ENCODE assay signal across 1 cellular context in the genomic region with DNA sequence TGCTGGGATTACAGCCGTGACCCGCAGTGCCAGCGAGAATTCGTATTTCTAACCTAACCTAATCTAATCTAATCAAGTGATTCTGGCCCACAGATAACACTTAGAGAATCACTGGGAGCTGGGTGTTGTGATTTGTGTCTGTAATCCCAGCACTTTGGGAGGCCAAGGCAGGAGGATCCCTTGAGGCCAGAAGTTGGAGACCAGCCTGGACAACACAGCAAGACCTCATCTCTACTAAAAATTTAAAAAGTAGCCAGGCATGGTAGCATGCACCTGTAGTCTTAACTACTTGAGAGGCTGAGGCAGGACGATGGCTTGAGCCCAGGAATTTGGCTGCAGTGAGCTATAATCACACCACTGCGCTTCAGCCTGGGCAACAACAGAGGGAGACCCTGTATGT.
A peak's percentile ranks its signal among the peaks of the same experiment; 100 is the strongest.
TF ChIP-seq lines count a peak whose summit lies in the region.

No MANE protein-coding gene starts in this region.

TF ChIP-seq in GM12878, 131 proteins besides CTCF, POLR2A, EP300 and RAD21:
- TF ChIP-seq STAT1 (conservative IDR thresholded peaks at IDR 0.05), result no peak
- no peak for TF ChIP-seq CREM (IDR thresholded peaks at IDR 0.05; ENCODE audit: low read depth)
- TF ChIP-seq MTA3 (IDR thresholded peaks at IDR 0.05; ENCODE audit: borderline replicate concordance, low read length), result no peak
- no peak for TF ChIP-seq ETV6 (conservative IDR thresholded peaks at IDR 0.05 in 1 of 2, IDR thresholded peaks at IDR 0.05 in 1 of 2; ENCODE audit: borderline replicate concordance in 1 of 2, low read depth in 1 of 2)
- TF ChIP-seq NFXL1 (IDR thresholded peaks at IDR 0.05; ENCODE audit: borderline replicate concordance), result peak; percentile 56; the same call in 1 of the 2 replicates
- TF ChIP-seq, protein P1, sequence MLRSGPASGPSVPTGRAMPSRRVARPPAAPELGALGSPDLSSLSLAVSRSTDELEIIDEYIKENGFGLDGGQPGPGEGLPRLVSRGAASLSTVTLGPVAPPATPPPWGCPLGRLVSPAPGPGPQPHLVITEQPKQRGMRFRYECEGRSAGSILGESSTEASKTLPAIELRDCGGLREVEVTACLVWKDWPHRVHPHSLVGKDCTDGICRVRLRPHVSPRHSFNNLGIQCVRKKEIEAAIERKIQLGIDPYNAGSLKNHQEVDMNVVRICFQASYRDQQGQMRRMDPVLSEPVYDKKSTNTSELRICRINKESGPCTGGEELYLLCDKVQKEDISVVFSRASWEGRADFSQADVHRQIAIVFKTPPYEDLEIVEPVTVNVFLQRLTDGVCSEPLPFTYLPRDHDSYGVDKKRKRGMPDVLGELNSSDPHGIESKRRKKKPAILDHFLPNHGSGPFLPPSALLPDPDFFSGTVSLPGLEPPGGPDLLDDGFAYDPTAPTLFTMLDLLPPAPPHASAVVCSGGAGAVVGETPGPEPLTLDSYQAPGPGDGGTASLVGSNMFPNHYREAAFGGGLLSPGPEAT (IDR thresholded peaks at IDR 0.05; ENCODE audit: low read depth), result no peak
- TF ChIP-seq HDAC6 (IDR thresholded peaks at IDR 0.05; ENCODE audit: unreplicated experiment), result no peak
- TF ChIP-seq IKZF2 (IDR thresholded peaks at IDR 0.05), result no peak
